1 cellular context compared by ENCODE assay signal in genomic region chr5:88113429-88113828, GRCh38.
TF ChIP-seq lines count a peak whose summit lies in the region.

No MANE protein-coding gene starts in this region.

TF ChIP-seq in HepG2, 621 proteins besides CTCF, POLR2A, EP300 and RAD21 (continued from another document):
- no peak for TF ChIP-seq SNAPC4 (CRISPR knock-in tag; IDR thresholded peaks at IDR 0.05)
- TF ChIP-seq E2F5 (CRISPR knock-in tag; conservative IDR thresholded peaks at IDR 0.05): no peak
- TF ChIP-seq ZNF614 (CRISPR knock-in tag; IDR thresholded peaks at IDR 0.05; ENCODE audit: borderline replicate concordance): no peak
- TF ChIP-seq CHCHD3 (CRISPR knock-in tag; IDR thresholded peaks at IDR 0.05): no peak
- no peak for TF ChIP-seq DNMT1 (CRISPR knock-in tag; IDR thresholded peaks at IDR 0.05)
- TF ChIP-seq POGZ (CRISPR knock-in tag; IDR thresholded peaks at IDR 0.05): no peak
- TF ChIP-seq MIXL1 (CRISPR knock-in tag; IDR thresholded peaks at IDR 0.05): no peak
- TF ChIP-seq STAG1 (CRISPR knock-in tag; IDR thresholded peaks at IDR 0.05): peak; percentile 61
- no peak for TF ChIP-seq KDM1A (CRISPR knock-in tag; IDR thresholded peaks at IDR 0.05)
- no peak for TF ChIP-seq KDM5B (CRISPR knock-in tag; IDR thresholded peaks at IDR 0.05; ENCODE audit: borderline replicate concordance)
- no peak for TF ChIP-seq ZNF124 (CRISPR knock-in tag; IDR thresholded peaks at IDR 0.05)
- no peak for TF ChIP-seq ZNF10 (CRISPR knock-in tag; IDR thresholded peaks at IDR 0.05; ENCODE audit: borderline replicate concordance, low read depth)
- no peak for TF ChIP-seq KDM2A (CRISPR knock-in tag; IDR thresholded peaks at IDR 0.05; ENCODE audit: borderline replicate concordance, low read depth)
- no peak for TF ChIP-seq CREM (IDR thresholded peaks at IDR 0.05)
- TF ChIP-seq CREM (CRISPR knock-in tag; IDR thresholded peaks at IDR 0.05): no peak
